In genomic region chr13:24184265-24184841, GRCh38 we compare ENCODE assay signal across 19 cellular contexts. TPM values are rescaled to one million over a fixed set of nuclear protein-coding genes. Genes with fewer than 3 reads are reported as not detected.
A peak's percentile ranks its signal among the peaks of the same experiment; 100 is the strongest.
DNase-seq lines count a peak whose midpoint lies in the region; ATAC-seq, FAIRE-seq and TF ChIP-seq lines count a peak whose summit lies in the region.
"Had no signal": no experiment of that assay in that cellular context is flagged by ENCODE, and none has a peak within 500 bp of the region (broad histone marks: within the 10 kb centered on the region; RNA-seq: fewer than 3 reads in every experiment).

No MANE protein-coding gene starts in this region.

- H3K36me3 Mint-ChIP-seq in Caco-2 (ENCODE audit: insufficient read depth, unreplicated experiment): peaks cover 6% of the 10 kb centered on the region
- H3K36me3 Mint-ChIP-seq in stimulated activated memory B cell treated with anti-CD40 and anti-IgM and Interleukin-4, amounts not matched to agents 10 μg/mL and 1 μg/mL and 100 μg/mL, for 72 hours: peaks cover 6% of the 10 kb centered on the region

- H3K79me2 ChIP-seq in parathyroid adenoma: no peaks in the 10 kb centered on the region

- H3K27me3 Mint-ChIP-seq in Caco-2 (ENCODE audit: insufficient read depth, unreplicated experiment): no peaks in the 10 kb centered on the region
- H3K27me3 Mint-ChIP-seq in stimulated activated memory B cell treated with anti-CD40 and anti-IgM and Interleukin-4, amounts not matched to agents 10 μg/mL and 1 μg/mL and 100 μg/mL, for 72 hours: no peaks in the 10 kb centered on the region
- H3K27me3 Mint-ChIP-seq: activated CD8-positive, alpha-beta memory T cell treated with anti-CD3 and anti-CD28 coated beads, Interleukin-2, amount 10 ng/mL, durations not matched to agents 7 days and 5 days; activated T-helper 17 cell treated with anti-CD3 and anti-CD28 coated beads, Interleukin-2, amount 50 U/mL, for 72 hours had no signal

- no peak overlapping the region for H2AFZ ChIP-seq in parathyroid adenoma

- DNase-seq in Caco-2: peak in 1 of 2 experiments; percentile 30
- DNase-seq in kidney glomerular epithelial cell (lab: John Stamatoyannopoulos, UW): peak; percentile 73
- DNase-seq in HTR-8/SVneo (ENCODE audit: insufficient read length, low spot score): no peak
- DNase-seq: activated CD8-positive, alpha-beta memory T cell treated with anti-CD3 and anti-CD28 coated beads, Interleukin-2, amount 10 ng/mL, durations not matched to agents 7 days and 5 days; DMS79 treated with DMSO at 0.1 percent for 48 hours; erythroblast; gastrocnemius medialis; Karpas-422; NCI-H1092 treated with DMSO at 0.1 percent for 48 hours; NCI-H2081 treated with DMSO at 0.1 percent for 48 hours; NCI-H510A; stimulated activated CD4-positive, alpha-beta T cell treated with anti-CD3 and anti-CD28 coated beads, Interleukin-4, amount 100 ng/mL, for 1 hour; uterus had no signal

- BruUV-seq in Caco-2 (replicated peaks; lab: Mats Ljungman, UMichigan): no TSS peak

- H3K4me1 Mint-ChIP-seq in Caco-2 (ENCODE audit: low read depth, unreplicated experiment): peaks cover 32% of the 10 kb centered on the region
- H3K4me1 Mint-ChIP-seq in stimulated activated memory B cell treated with anti-CD40 and anti-IgM and Interleukin-4, amounts not matched to agents 10 μg/mL and 1 μg/mL and 100 μg/mL, for 72 hours: peaks cover 6% of the 10 kb centered on the region
- H3K4me1 Mint-ChIP-seq: activated T-helper 17 cell treated with anti-CD3 and anti-CD28 coated beads, Interleukin-2, amount 50 U/mL, for 72 hours had no signal

- H3K4me1 ChIP-seq in Caco-2 (peaks cover 35% of the 10 kb centered on the region), parathyroid adenoma (peaks cover 12% of the 10 kb centered on the region)
- H3K4me1 ChIP-seq: gastrocnemius medialis, uterus had no signal

- no peak for FAIRE-seq in HTR-8/SVneo (lab: Jason Lieb, UNC)

- CTCF ChIA-PET in Caco-2 (lab: Charles Lee): interaction anchor here (1.1 kb wide), 1 partner anchor 45 kb away, joined by 4 read pairs; no protein-coding TSS in a partner anchor

- TF ChIP-seq CTCF in Caco-2 (IDR thresholded peaks at IDR 0.05; ENCODE audit: insufficient read depth in 1 of 2, low read depth in 1 of 2, low read length in 1 of 2, severe bottlenecking in 1 of 2, unreplicated experiment in 1 of 2) (no peak), VCaP (conservative IDR thresholded peaks at IDR 0.05) (no peak), parathyroid adenoma (IDR thresholded peaks at IDR 0.05) (no peak)

- H3K27me3 ChIP-seq in Caco-2 (replicated peaks; ENCODE audit: control insufficient read depth, insufficient read depth, low read length) (no peaks in the 10 kb centered on the region), parathyroid adenoma (ENCODE audit: control insufficient read depth, insufficient read depth, low read length) (no peaks in the 10 kb centered on the region)
- H3K27me3 ChIP-seq: gastrocnemius medialis, uterus had no signal

- intact Hi-C loops in Caco-2 (cut with micrococcal nuclease; ENCODE audit: unreplicated experiment): no loop called here

- no peaks in the 10 kb centered on the region for H3K9me3 Mint-ChIP-seq in Caco-2 (ENCODE audit: unreplicated experiment)
- peaks cover 3% of the 10 kb centered on the region for H3K9me3 Mint-ChIP-seq in stimulated activated memory B cell treated with anti-CD40 and anti-IgM and Interleukin-4, amounts not matched to agents 10 μg/mL and 1 μg/mL and 100 μg/mL, for 72 hours

- peak overlapping the region; percentile 74 for H3K27ac Mint-ChIP-seq in Caco-2 (ENCODE audit: unreplicated experiment)
- no peak overlapping the region for H3K27ac Mint-ChIP-seq in stimulated activated memory B cell treated with anti-CD40 and anti-IgM and Interleukin-4, amounts not matched to agents 10 μg/mL and 1 μg/mL and 100 μg/mL, for 72 hours
- H3K27ac Mint-ChIP-seq: activated CD8-positive, alpha-beta memory T cell treated with anti-CD3 and anti-CD28 coated beads, Interleukin-2, amount 10 ng/mL, durations not matched to agents 7 days and 5 days; activated T-helper 17 cell treated with anti-CD3 and anti-CD28 coated beads, Interleukin-2, amount 50 U/mL, for 72 hours had no signal

- H3K9me3 ChIP-seq in Caco-2 (no peaks in the 10 kb centered on the region; the same call in 1 of the 2 replicates), parathyroid adenoma (ENCODE audit: control insufficient read depth, low read length) (no peaks in the 10 kb centered on the region)
- H3K9me3 ChIP-seq: gastrocnemius medialis, uterus had no signal

- H3K4me3 Mint-ChIP-seq in Caco-2 (ENCODE audit: unreplicated experiment): peak overlapping the region; percentile 36
- H3K4me3 Mint-ChIP-seq in stimulated activated memory B cell treated with anti-CD40 and anti-IgM and Interleukin-4, amounts not matched to agents 10 μg/mL and 1 μg/mL and 100 μg/mL, for 72 hours: no peak overlapping the region
- H3K4me3 Mint-ChIP-seq: activated CD8-positive, alpha-beta memory T cell treated with anti-CD3 and anti-CD28 coated beads, Interleukin-2, amount 10 ng/mL, durations not matched to agents 7 days and 5 days; activated T-helper 17 cell treated with anti-CD3 and anti-CD28 coated beads, Interleukin-2, amount 50 U/mL, for 72 hours had no signal

- H3K36me3 ChIP-seq in Caco-2 (ENCODE audit: control insufficient read depth, insufficient read depth, low read length) (no peaks in the 10 kb centered on the region; the same call in 1 of the 2 replicates), parathyroid adenoma (ENCODE audit: control insufficient read depth, insufficient read depth, low read length) (no peaks in the 10 kb centered on the region)
- H3K36me3 ChIP-seq: gastrocnemius medialis, uterus had no signal

- H3K9ac ChIP-seq in parathyroid adenoma: no peak overlapping the region

- H3K4me3 ChIP-seq in Caco-2 (ENCODE audit: low read depth, low read length) (no peak overlapping the region), parathyroid adenoma (ENCODE audit: low read depth, low read length) (no peak overlapping the region)
- H3K4me3 ChIP-seq: gastrocnemius medialis, uterus had no signal

- ATAC-seq in HG02973 (IDR thresholded peaks at IDR 0.05; ENCODE audit: unreplicated experiment): no peak
- ATAC-seq in stimulated activated memory B cell treated with anti-CD40 and anti-IgM and Interleukin-4, amounts not matched to agents 10 μg/mL and 1 μg/mL and 100 μg/mL, for 72 hours: no peak
- ATAC-seq in GM21367 (IDR thresholded peaks at IDR 0.05; ENCODE audit: unreplicated experiment): no peak
- ATAC-seq: activated CD8-positive, alpha-beta memory T cell treated with anti-CD3 and anti-CD28 coated beads, Interleukin-2, amount 10 ng/mL, durations not matched to agents 7 days and 5 days; activated T-helper 17 cell treated with anti-CD3 and anti-CD28 coated beads, Interleukin-2, amount 50 U/mL, for 72 hours; gastrocnemius medialis had no signal

- POLR2A ChIA-PET in Caco-2 (lab: Charles Lee): no interaction called here

- peak overlapping the region; percentile 46; the same call in 1 of the 2 replicates for H3K27ac ChIP-seq in VCaP
- H3K27ac ChIP-seq in parathyroid adenoma: peak overlapping the region; percentile 64
- H3K27ac ChIP-seq: gastrocnemius medialis, uterus had no signal

- H3K4me2 ChIP-seq in parathyroid adenoma (ENCODE audit: low read length): peak overlapping the region; percentile 37

RNA-seq across cellular contexts. Expression of gene SPATA13, which starts 23.8 kb away (rescaled TPM):
- 10.1 and 10.5 TPM in 2 replicates for total RNA-seq in Caco-2 (2022)
